Comparison of ENCODE assay signal across 18 cellular contexts in the genomic region with DNA sequence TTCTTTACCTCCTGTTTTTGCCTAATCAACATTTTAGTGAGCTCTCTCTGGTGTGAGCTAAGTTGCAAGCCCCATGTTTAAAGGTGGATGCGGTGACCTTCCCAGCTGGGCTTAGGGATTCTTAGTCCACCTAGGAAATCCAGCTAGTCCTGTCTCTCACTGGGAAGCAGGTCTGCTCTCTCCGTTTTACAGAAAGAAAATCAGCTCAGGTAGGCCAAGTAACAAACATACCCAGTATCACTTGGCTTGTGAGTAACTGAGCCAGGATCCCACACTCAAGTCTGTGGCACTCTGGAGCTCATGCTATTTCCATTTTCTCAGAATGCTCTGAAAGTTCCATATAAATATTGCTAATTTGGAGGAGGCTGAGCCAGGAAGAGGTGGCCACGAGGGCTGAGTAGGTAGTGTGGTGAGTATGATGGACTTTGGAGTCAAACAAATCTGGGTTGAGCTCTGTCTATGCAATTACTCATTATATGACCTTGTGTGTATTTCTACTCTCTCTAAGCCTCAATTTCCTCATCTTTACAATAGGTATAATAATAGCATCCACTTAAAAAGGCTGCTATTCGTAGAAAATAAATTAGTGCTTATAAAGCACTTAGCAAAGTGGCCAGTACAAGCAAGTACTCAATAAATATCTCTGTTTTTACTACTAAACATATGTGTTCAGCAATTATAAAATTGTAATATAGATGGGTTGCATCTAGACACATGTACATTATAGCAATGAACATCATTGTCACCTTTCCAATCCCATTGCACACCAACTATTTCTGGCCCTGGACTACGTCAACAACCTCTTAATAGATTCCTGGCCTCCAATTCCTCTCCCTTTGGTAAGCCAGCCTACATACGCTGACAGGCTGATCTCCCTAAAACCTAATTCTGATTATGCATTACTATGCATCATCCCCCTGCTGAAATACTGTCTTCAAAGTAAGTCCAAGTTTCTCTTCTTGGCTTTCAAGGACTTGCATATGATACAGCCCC.
"Had no signal": no experiment of that assay in that cellular context is flagged by ENCODE, and none has a peak within 500 bp of the region (broad histone marks: within the 10 kb centered on the region; RNA-seq: fewer than 3 reads in every experiment).

No MANE protein-coding gene starts in this region.

- H3K4me1 ChIP-seq: body of pancreas, lower lobe of right lung, tibial nerve, uterus had no signal

- H3K27ac Mint-ChIP-seq: activated CD4-positive, alpha-beta memory T cell treated with anti-CD3 and anti-CD28 coated beads, Interleukin-2, amount 10 ng/mL, durations not matched to agents 7 days and 5 days; activated CD4-positive, alpha-beta T cell treated with anti-CD3 and anti-CD28 coated beads for 36 hours; activated CD8-positive, alpha-beta memory T cell treated with anti-CD3 and anti-CD28 coated beads, Interleukin-2, amount 10 ng/mL, durations not matched to agents 7 days and 5 days; activated T-helper 17 cell treated with anti-CD3 and anti-CD28 coated beads, Interleukin-2, amount 50 U/mL, for 72 hours; natural killer cell treated with Interleukin-12 subunit alpha and Interleukin-12 subunit beta and Interleukin-15 and Interleukin-18, amount 100 ng/mL, for 72 hours had no signal

- H3K27me3 ChIP-seq: body of pancreas, dorsolateral prefrontal cortex, tibial nerve, uterus had no signal

- H3K4me3 Mint-ChIP-seq: activated CD4-positive, alpha-beta memory T cell treated with anti-CD3 and anti-CD28 coated beads, Interleukin-2, amount 10 ng/mL, durations not matched to agents 7 days and 5 days; activated CD4-positive, alpha-beta T cell treated with anti-CD3 and anti-CD28 coated beads for 36 hours; activated CD8-positive, alpha-beta memory T cell treated with anti-CD3 and anti-CD28 coated beads, Interleukin-2, amount 10 ng/mL, durations not matched to agents 7 days and 5 days; activated T-helper 17 cell treated with anti-CD3 and anti-CD28 coated beads, Interleukin-2, amount 50 U/mL, for 72 hours; natural killer cell treated with Interleukin-12 subunit alpha and Interleukin-12 subunit beta and Interleukin-15 and Interleukin-18, amount 100 ng/mL, for 72 hours had no signal

- H3K36me3 Mint-ChIP-seq: activated CD8-positive, alpha-beta memory T cell treated with anti-CD3 and anti-CD28 coated beads, Interleukin-2, amount 10 ng/mL, durations not matched to agents 7 days and 5 days; natural killer cell treated with Interleukin-12 subunit alpha and Interleukin-12 subunit beta and Interleukin-15 and Interleukin-18, amount 100 ng/mL, for 72 hours had no signal

- H3K27ac ChIP-seq: body of pancreas, dorsolateral prefrontal cortex, lower lobe of right lung, neutrophil, tibial nerve, uterus had no signal

- DNase-seq: activated CD4-positive, alpha-beta memory T cell treated with anti-CD3 and anti-CD28 coated beads, Interleukin-2, amount 10 ng/mL, durations not matched to agents 7 days and 5 days; activated CD4-positive, alpha-beta T cell treated with anti-CD3 and anti-CD28 coated beads for 36 hours; activated CD8-positive, alpha-beta memory T cell treated with anti-CD3 and anti-CD28 coated beads, Interleukin-2, amount 10 ng/mL, durations not matched to agents 7 days and 5 days; activated naive CD4-positive, alpha-beta T cell treated with Interleukin-2 at 50 U/mL for 16 hours; body of pancreas; caudate nucleus; dorsolateral prefrontal cortex; foreskin melanocyte; lower lobe of right lung; stimulated activated CD4-positive, alpha-beta T cell treated with anti-CD3 and anti-CD28 coated beads, Interleukin-2, amount 100 ng/mL, for 24 hours; stimulated activated naive CD8-positive, alpha-beta T cell treated with anti-CD3 and anti-CD28 coated beads, Interleukin-15, Interleukin-2, amounts not matched to agents 100 U/mL and 50 U/mL, for 24 hours; SW 1271; T-helper 2 cell; uterus had no signal

- ATAC-seq: activated CD4-positive, alpha-beta T cell treated with anti-CD3 and anti-CD28 coated beads for 36 hours; activated CD8-positive, alpha-beta memory T cell treated with anti-CD3 and anti-CD28 coated beads, Interleukin-2, amount 10 ng/mL, durations not matched to agents 7 days and 5 days; activated T-helper 17 cell treated with anti-CD3 and anti-CD28 coated beads, Interleukin-2, amount 50 U/mL, for 72 hours; body of pancreas; lower lobe of right lung; natural killer cell treated with Interleukin-12 subunit alpha and Interleukin-12 subunit beta and Interleukin-15 and Interleukin-18, amount 100 ng/mL, for 72 hours; stimulated activated naive CD8-positive, alpha-beta T cell treated with anti-CD3 and anti-CD28 coated beads, Interleukin-15, Interleukin-2, amounts not matched to agents 100 U/mL and 50 U/mL, for 24 hours had no signal

- H3K4me1 Mint-ChIP-seq: activated CD4-positive, alpha-beta memory T cell treated with anti-CD3 and anti-CD28 coated beads, Interleukin-2, amount 10 ng/mL, durations not matched to agents 7 days and 5 days; activated CD4-positive, alpha-beta T cell treated with anti-CD3 and anti-CD28 coated beads for 36 hours; activated CD8-positive, alpha-beta memory T cell treated with anti-CD3 and anti-CD28 coated beads, Interleukin-2, amount 10 ng/mL, durations not matched to agents 7 days and 5 days; activated T-helper 17 cell treated with anti-CD3 and anti-CD28 coated beads, Interleukin-2, amount 50 U/mL, for 72 hours had no signal

- H3K9me3 Mint-ChIP-seq: activated CD4-positive, alpha-beta memory T cell treated with anti-CD3 and anti-CD28 coated beads, Interleukin-2, amount 10 ng/mL, durations not matched to agents 7 days and 5 days; natural killer cell treated with Interleukin-12 subunit alpha and Interleukin-12 subunit beta and Interleukin-15 and Interleukin-18, amount 100 ng/mL, for 72 hours had no signal

- H3K9me3 ChIP-seq: body of pancreas, lower lobe of right lung, neutrophil, tibial nerve, uterus had no signal

- H3K4me3 ChIP-seq: body of pancreas, dorsolateral prefrontal cortex, lower lobe of right lung, tibial nerve, uterus had no signal

- H3K36me3 ChIP-seq: lower lobe of right lung, neutrophil, tibial nerve, uterus had no signal
